Comparison of ENCODE assay signal across 8 cellular contexts in the genomic region with DNA sequence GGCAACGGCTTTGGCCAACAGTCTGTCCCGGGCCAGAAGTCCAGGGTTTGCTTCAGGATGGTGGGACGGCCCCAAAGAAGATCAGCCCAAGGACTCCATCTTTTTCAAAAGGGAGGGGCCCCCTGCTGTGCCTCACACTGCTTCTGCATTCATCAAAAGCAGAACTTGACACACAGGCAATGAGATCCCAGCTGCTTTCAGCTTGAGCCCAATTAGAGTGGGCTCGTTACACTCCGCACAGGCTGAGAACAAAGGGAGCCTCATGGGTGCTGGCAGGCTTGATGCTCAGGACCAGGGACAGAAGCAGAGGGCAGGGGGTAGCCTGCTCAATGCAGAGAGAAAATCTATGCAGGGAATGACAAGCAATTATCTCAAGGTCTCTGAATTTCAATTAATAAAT.
A peak's percentile ranks its signal among the peaks of the same experiment; 100 is the strongest.
DNase-seq lines count a peak whose midpoint lies in the region; ATAC-seq and TF ChIP-seq lines count a peak whose summit lies in the region.

No MANE protein-coding gene starts in this region.

- no peaks in the 10 kb centered on the region for H3K27me3 ChIP-seq in iPS-20b (ENCODE audit: insufficient read depth, low read length)

- H3K4me1 ChIP-seq in iPS-20b (ENCODE audit: insufficient read depth, low read length): peaks cover 42% of the 10 kb centered on the region

- in situ Hi-C loops in ACHN (cut with HindIII; ENCODE audit: low pct_ligation_motif_present, low pct_unique_long_range_greater_than_20kb, low sequenced_read_pairs): no loop called here

- H3K9me3 ChIP-seq in iPS-20b (ENCODE audit: insufficient read depth, low read depth, low read length): no peaks in the 10 kb centered on the region

- ATAC-seq in GM18498 (IDR thresholded peaks at IDR 0.05; ENCODE audit: unreplicated experiment): peak; percentile 59
- ATAC-seq in HG02678 (IDR thresholded peaks at IDR 0.05; ENCODE audit: unreplicated experiment): peak; percentile 36

- DNase-seq in NCI-H2171 treated with DMSO at 0.1 percent for 48 hours (lab: John Stamatoyannopoulos, UW) (peak; percentile 74), GM10266 (ENCODE audit: extremely low spot score) (no peak), OCI-M2 (lab: John Stamatoyannopoulos, UW; ENCODE audit: unreplicated experiment) (no peak), ACHN (no peak)
- DNase-seq in central memory CD4-positive, alpha-beta T cell: no peak

- peak overlapping the region; percentile 13; the same call in 1 of the 2 replicates for H3K9ac ChIP-seq in iPS-20b (ENCODE audit: low read depth, low read length)

- no peak for TF ChIP-seq CTCF in GM10266 (IDR thresholded peaks at IDR 0.05; ENCODE audit: control insufficient read depth, insufficient read depth, low read depth, missing control alignments)

- H3K4me3 ChIP-seq in iPS-20b (ENCODE audit: low read length): peak overlapping the region; percentile 45; the same call in 1 of the 2 replicates

- no peaks in the 10 kb centered on the region for H3K36me3 ChIP-seq in iPS-20b (ENCODE audit: insufficient read depth, low read depth, low read length)

- no peak overlapping the region for H3K27ac ChIP-seq in iPS-20b (ENCODE audit: low read length)
